Comparison of ENCODE assay signal across 29 cellular contexts in the genomic region with DNA sequence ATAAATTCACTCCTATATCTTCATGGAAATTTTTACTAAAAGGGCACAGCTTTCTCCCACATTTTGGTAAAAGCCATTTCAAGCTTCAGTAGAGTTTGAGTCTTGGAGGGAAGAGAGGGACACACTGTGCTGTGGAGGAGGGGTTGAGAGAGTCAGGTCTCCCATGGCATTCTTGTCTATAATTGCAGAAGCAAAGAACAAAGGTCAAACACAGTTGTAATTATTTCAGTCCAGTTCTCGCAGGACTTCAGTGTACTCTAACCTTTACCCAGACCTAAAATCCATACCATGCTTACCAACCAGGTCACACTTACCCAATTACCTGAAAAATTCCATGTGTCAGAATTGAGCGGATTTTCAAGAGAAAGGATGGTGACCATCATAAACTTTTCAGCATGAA.
"Had no signal": no experiment of that assay in that cellular context is flagged by ENCODE, and none has a peak within 500 bp of the region (broad histone marks: within the 10 kb centered on the region; RNA-seq: fewer than 3 reads in every experiment).

No MANE protein-coding gene starts in this region.

- H3K9me3 ChIP-seq: ascending aorta, esophagus muscularis mucosa, gastrocnemius medialis had no signal

- H3K4me3 Mint-ChIP-seq: activated CD4-positive, alpha-beta memory T cell treated with anti-CD3 and anti-CD28 coated beads, Interleukin-2, amount 10 ng/mL, durations not matched to agents 7 days and 5 days; activated CD4-positive, alpha-beta T cell treated with anti-CD3 and anti-CD28 coated beads, Interleukin-2, amount 10 ng/mL, durations not matched to agents 7 days and 5 days; activated naive CD4-positive, alpha-beta T cell treated with anti-CD3 and anti-CD28 coated beads, Interleukin-2, amount 10 ng/mL, durations not matched to agents 7 days and 5 days; activated T-cell treated with anti-CD3 and anti-CD28 coated beads, Interleukin-2, amount 50 U/mL, for 24 hours; activated T-cell treated with anti-CD3 and anti-CD28 coated beads, Interleukin-2, amount 50 U/mL, for 72 hours; effector memory CD8-positive, alpha-beta T cell; T-helper 17 cell; T-helper 2 cell treated with Interferon-gamma antibody and Interleukin-4, amounts not matched to agents 5 μg/mL and 100 μg/mL, for 36 hours had no signal

- H3K36me3 ChIP-seq: ascending aorta, esophagus muscularis mucosa, gastrocnemius medialis had no signal

- H3K4me3 ChIP-seq: ascending aorta, esophagus muscularis mucosa, gastrocnemius medialis had no signal

- H3K27me3 ChIP-seq: ascending aorta, esophagus muscularis mucosa, foreskin keratinocyte, gastrocnemius medialis had no signal

- ATAC-seq: activated naive CD4-positive, alpha-beta T cell treated with anti-CD3 and anti-CD28 coated beads, Interleukin-2, amount 50 U/mL, for 72 hours; activated T-cell treated with anti-CD3 and anti-CD28 coated beads, Interleukin-2, amount 50 U/mL, for 72 hours; effector memory CD8-positive, alpha-beta T cell; foreskin keratinocyte; gastrocnemius medialis; T-helper 17 cell had no signal

- H3K36me3 Mint-ChIP-seq: activated naive CD4-positive, alpha-beta T cell treated with anti-CD3 and anti-CD28 coated beads, Interleukin-2, amount 10 ng/mL, durations not matched to agents 7 days and 5 days; activated naive CD4-positive, alpha-beta T cell treated with anti-CD3 and anti-CD28 coated beads, Interleukin-2, amount 50 U/mL, for 72 hours had no signal

- H3K27ac ChIP-seq: ascending aorta, esophagus muscularis mucosa, foreskin keratinocyte, gastrocnemius medialis had no signal

- DNase-seq: activated CD4-positive, alpha-beta memory T cell treated with anti-CD3 and anti-CD28 coated beads, Interleukin-2, amount 10 ng/mL, durations not matched to agents 7 days and 5 days; activated CD4-positive, alpha-beta T cell treated with anti-CD3 and anti-CD28 coated beads for 1 hour; activated CD4-positive, alpha-beta T cell treated with anti-CD3 and anti-CD28 coated beads for 4 hours; activated CD4-positive, alpha-beta T cell treated with anti-CD3 and anti-CD28 coated beads, Interleukin-2, amount 10 ng/mL, durations not matched to agents 7 days and 5 days; activated CD4-positive, alpha-beta T cell treated with anti-CD3 and anti-CD28 coated beads, Interleukin-2, amount 50 U/mL, for 4 hours; activated CD8-positive, alpha-beta memory T cell treated with anti-CD3 and anti-CD28 coated beads, Interleukin-2, amount 50 U/mL, for 48 hours; activated gamma-delta T cell; activated naive CD4-positive, alpha-beta T cell; activated naive CD4-positive, alpha-beta T cell treated with anti-CD3 and anti-CD28 coated beads, Interleukin-2, amount 10 ng/mL, durations not matched to agents 7 days and 5 days; activated T-cell treated with anti-CD3 and anti-CD28 coated beads for 4 hours; activated T-cell treated with anti-CD3 and anti-CD28 coated beads, Interleukin-2, amount 50 U/mL, for 24 hours; activated T-cell treated with anti-CD3 and anti-CD28 coated beads, Interleukin-2, amount 50 U/mL, for 72 hours; amniotic stem cell; caudate nucleus; cortex of kidney; dermis blood vessel endothelial cell; effector CD4-positive, alpha-beta T cell; effector memory CD8-positive, alpha-beta T cell; erythroblast; foreskin keratinocyte; gastrocnemius medialis; glutamatergic neuron; T-helper 1 cell; T-helper 17 cell; T1000 had no signal

- H3K27me3 Mint-ChIP-seq: activated CD4-positive, alpha-beta memory T cell treated with anti-CD3 and anti-CD28 coated beads, Interleukin-2, amount 10 ng/mL, durations not matched to agents 7 days and 5 days; activated CD4-positive, alpha-beta T cell treated with anti-CD3 and anti-CD28 coated beads, Interleukin-2, amount 10 ng/mL, durations not matched to agents 7 days and 5 days; activated naive CD4-positive, alpha-beta T cell treated with anti-CD3 and anti-CD28 coated beads, Interleukin-2, amount 10 ng/mL, durations not matched to agents 7 days and 5 days; activated T-cell treated with anti-CD3 and anti-CD28 coated beads, Interleukin-2, amount 50 U/mL, for 24 hours; effector memory CD8-positive, alpha-beta T cell; T-helper 17 cell had no signal

- H3K4me1 Mint-ChIP-seq: activated CD4-positive, alpha-beta memory T cell treated with anti-CD3 and anti-CD28 coated beads, Interleukin-2, amount 10 ng/mL, durations not matched to agents 7 days and 5 days; activated CD4-positive, alpha-beta T cell treated with anti-CD3 and anti-CD28 coated beads, Interleukin-2, amount 10 ng/mL, durations not matched to agents 7 days and 5 days; activated naive CD4-positive, alpha-beta T cell treated with anti-CD3 and anti-CD28 coated beads, Interleukin-2, amount 10 ng/mL, durations not matched to agents 7 days and 5 days; T-helper 17 cell had no signal

- H3K27ac Mint-ChIP-seq: activated CD4-positive, alpha-beta memory T cell treated with anti-CD3 and anti-CD28 coated beads, Interleukin-2, amount 10 ng/mL, durations not matched to agents 7 days and 5 days; activated CD4-positive, alpha-beta T cell treated with anti-CD3 and anti-CD28 coated beads, Interleukin-2, amount 10 ng/mL, durations not matched to agents 7 days and 5 days; activated naive CD4-positive, alpha-beta T cell treated with anti-CD3 and anti-CD28 coated beads, Interleukin-2, amount 10 ng/mL, durations not matched to agents 7 days and 5 days; activated naive CD4-positive, alpha-beta T cell treated with anti-CD3 and anti-CD28 coated beads, Interleukin-2, amount 50 U/mL, for 72 hours; activated T-cell treated with anti-CD3 and anti-CD28 coated beads, Interleukin-2, amount 50 U/mL, for 24 hours; activated T-cell treated with anti-CD3 and anti-CD28 coated beads, Interleukin-2, amount 50 U/mL, for 72 hours; effector memory CD8-positive, alpha-beta T cell; T-helper 17 cell; T-helper 2 cell treated with Interferon-gamma antibody and Interleukin-4, amounts not matched to agents 5 μg/mL and 100 μg/mL, for 36 hours had no signal

- H3K9me3 Mint-ChIP-seq: activated CD4-positive, alpha-beta memory T cell treated with anti-CD3 and anti-CD28 coated beads, Interleukin-2, amount 10 ng/mL, durations not matched to agents 7 days and 5 days; activated CD4-positive, alpha-beta T cell treated with anti-CD3 and anti-CD28 coated beads, Interleukin-2, amount 10 ng/mL, durations not matched to agents 7 days and 5 days; activated T-cell treated with anti-CD3 and anti-CD28 coated beads, Interleukin-2, amount 50 U/mL, for 24 hours; activated T-cell treated with anti-CD3 and anti-CD28 coated beads, Interleukin-2, amount 50 U/mL, for 72 hours; T-helper 2 cell treated with Interferon-gamma antibody and Interleukin-4, amounts not matched to agents 5 μg/mL and 100 μg/mL, for 36 hours had no signal

- H3K4me1 ChIP-seq: ascending aorta, esophagus muscularis mucosa, foreskin keratinocyte, gastrocnemius medialis had no signal
